1 cellular context compared by ENCODE assay signal in genomic region chr2:239268549-239268948, GRCh38.
TF ChIP-seq lines count a peak whose summit lies in the region.

No MANE protein-coding gene starts in this region.

TF ChIP-seq in WTC11, 78 proteins besides CTCF, POLR2A, EP300 and RAD21 (continued from another document):
- no peak for TF ChIP-seq AFF4 (CRISPR knock-in tag; IDR thresholded peaks at IDR 0.05; ENCODE audit: borderline replicate concordance)
- TF ChIP-seq, protein P1, sequence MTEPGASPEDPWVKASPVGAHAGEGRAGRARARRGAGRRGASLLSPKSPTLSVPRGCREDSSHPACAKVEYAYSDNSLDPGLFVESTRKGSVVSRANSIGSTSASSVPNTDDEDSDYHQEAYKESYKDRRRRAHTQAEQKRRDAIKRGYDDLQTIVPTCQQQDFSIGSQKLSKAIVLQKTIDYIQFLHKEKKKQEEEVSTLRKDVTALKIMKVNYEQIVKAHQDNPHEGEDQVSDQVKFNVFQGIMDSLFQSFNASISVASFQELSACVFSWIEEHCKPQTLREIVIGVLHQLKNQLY (CRISPR knock-in tag; IDR thresholded peaks at IDR 0.05) = no peak
- TF ChIP-seq ATF6 (CRISPR knock-in tag; IDR thresholded peaks at IDR 0.05) = no peak
- no peak for TF ChIP-seq JAZF1 (CRISPR knock-in tag; IDR thresholded peaks at IDR 0.05)
